14 cellular contexts compared by ENCODE assay signal in genomic region chr6:17940151-17940791, GRCh38. TPM values are rescaled to one million over a fixed set of nuclear protein-coding genes. Genes with fewer than 3 reads are reported as not detected.
"Had no signal": no experiment of that assay in that cellular context is flagged by ENCODE, and none has a peak within 500 bp of the region (broad histone marks: within the 10 kb centered on the region; RNA-seq: fewer than 3 reads in every experiment).

No MANE protein-coding gene starts in this region.

- H3K27ac ChIP-seq: breast epithelium, dorsolateral prefrontal cortex, esophagus muscularis mucosa, right atrium auricular region, skin epidermis, tibial nerve had no signal

- H3K4me3 ChIP-seq: breast epithelium, dorsolateral prefrontal cortex, esophagus muscularis mucosa, right atrium auricular region, skin epidermis, tibial nerve had no signal

- H3K36me3 Mint-ChIP-seq: activated naive CD8-positive, alpha-beta T cell treated with anti-CD3 and anti-CD28 coated beads, Interleukin-2, amount 10 ng/mL, durations not matched to agents 7 days and 5 days had no signal

- H3K4me1 ChIP-seq: breast epithelium had no signal

- H3K4me1 Mint-ChIP-seq: activated naive CD8-positive, alpha-beta T cell treated with anti-CD3 and anti-CD28 coated beads, Interleukin-2, amount 10 ng/mL, durations not matched to agents 7 days and 5 days had no signal

- H3K9me3 Mint-ChIP-seq: activated naive CD8-positive, alpha-beta T cell treated with anti-CD3 and anti-CD28 coated beads, Interleukin-2, amount 10 ng/mL, durations not matched to agents 7 days and 5 days had no signal

- H3K4me3 Mint-ChIP-seq: activated naive CD8-positive, alpha-beta T cell treated with anti-CD3 and anti-CD28 coated beads, Interleukin-2, amount 10 ng/mL, durations not matched to agents 7 days and 5 days had no signal

- H3K27me3 ChIP-seq: breast epithelium, dorsolateral prefrontal cortex, esophagus muscularis mucosa, right atrium auricular region, tibial nerve had no signal

- H3K36me3 ChIP-seq: breast epithelium, esophagus muscularis mucosa, right atrium auricular region had no signal

- H3K9me3 ChIP-seq: breast epithelium, esophagus muscularis mucosa, right atrium auricular region, tibial nerve had no signal

- DNase-seq: activated gamma-delta T cell; activated naive CD8-positive, alpha-beta T cell treated with anti-CD3 and anti-CD28 coated beads, Interleukin-2, amount 10 ng/mL, durations not matched to agents 7 days and 5 days; activated T-cell treated with anti-CD3 and anti-CD28 coated beads, Interleukin-2, amount 50 U/mL, for 48 hours; aorta; dorsolateral prefrontal cortex; foreskin fibroblast; head of caudate nucleus; posterior cingulate gyrus had no signal

- H3K27ac Mint-ChIP-seq: activated naive CD8-positive, alpha-beta T cell treated with anti-CD3 and anti-CD28 coated beads, Interleukin-2, amount 10 ng/mL, durations not matched to agents 7 days and 5 days had no signal

RNA-seq across cellular contexts. Expression of gene KIF13A, which starts 47.2 kb away (rescaled TPM):
- total RNA-seq: T-helper 2 cell treated with Interferon-gamma antibody and Interleukin-4, amounts not matched to agents 100 ng/mL and 5 ng/mL, for 36 hours had no signal
